Comparison of ENCODE assay signal across 25 cellular contexts in genomic region chr5:76681287-76681686, GRCh38. TPM values are rescaled to one million over a fixed set of nuclear protein-coding genes. Genes with fewer than 3 reads are reported as not detected.
"Had no signal": no experiment of that assay in that cellular context is flagged by ENCODE, and none has a peak within 500 bp of the region (broad histone marks: within the 10 kb centered on the region; RNA-seq: fewer than 3 reads in every experiment).

No MANE protein-coding gene starts in this region.

- H3K36me3 ChIP-seq: esophagus muscularis mucosa, thoracic aorta had no signal

- H3K27me3 ChIP-seq: esophagus muscularis mucosa, foreskin keratinocyte, left lung, neutrophil, stomach, transverse colon had no signal

- H3K9me3 ChIP-seq: esophagus muscularis mucosa, left lung, neutrophil, psoas muscle, stomach, thoracic aorta, transverse colon had no signal

- H3K4me3 ChIP-seq: esophagus muscularis mucosa, left lung, lung, psoas muscle, stomach, thoracic aorta, transverse colon had no signal

- H3K4me3 Mint-ChIP-seq: nephron progenitor cell had no signal

- H3K4me1 ChIP-seq: foreskin keratinocyte, left lung, psoas muscle had no signal

- H3K27ac ChIP-seq: dorsolateral prefrontal cortex, epithelial cell of prostate, esophagus muscularis mucosa, foreskin keratinocyte, left lung, neutrophil, psoas muscle, stomach, thoracic aorta, transverse colon had no signal

- FAIRE-seq: keratinocyte had no signal

- ATAC-seq: foreskin keratinocyte, left lung, psoas muscle, sciatic nerve had no signal

- DNase-seq: central memory CD4-positive, alpha-beta T cell; cortex of kidney; dorsolateral prefrontal cortex; effector CD8-positive, alpha-beta T cell; foreskin keratinocyte; left lung; mesenchymal stem cell; midbrain; psoas muscle; retina; stimulated activated CD4-positive, alpha-beta T cell treated with anti-CD3 and anti-CD28 coated beads, Interleukin-2, amount 100 ng/mL, for 24 hours; stimulated activated CD4-positive, alpha-beta T cell treated with anti-CD3 and anti-CD28 coated beads, Interleukin-4, amount 100 ng/mL, for 4 hours; stimulated activated naive CD4-positive, alpha-beta T cell; stomach; substantia nigra; transverse colon had no signal

RNA-seq across cellular contexts. Expression of gene F2RL2, which starts 58.1 kb away (rescaled TPM):
- total RNA-seq: psoas muscle, ureter had no signal
- polyA plus RNA-seq: foreskin keratinocyte, keratinocyte, psoas muscle had no signal
